ENCODE assay signal across 21 cellular contexts in genomic region chr12:52913424-52913821, GRCh38. TPM values are rescaled to one million over a fixed set of nuclear protein-coding genes. Genes with fewer than 3 reads are reported as not detected.
DNase-seq lines count a peak whose midpoint lies in the region; ATAC-seq, FAIRE-seq and TF ChIP-seq lines count a peak whose summit lies in the region.
"Had no signal": no experiment of that assay in that cellular context is flagged by ENCODE, and none has a peak within 500 bp of the region (broad histone marks: within the 10 kb centered on the region; RNA-seq: fewer than 3 reads in every experiment).

No MANE protein-coding gene starts in this region.

- H2AFZ ChIP-seq in MM.1S (ENCODE audit: low read length), result no peak overlapping the region

- TF ChIP-seq CTCF in MM.1S (IDR thresholded peaks at IDR 0.05; ENCODE audit: low read length) (no peak), endodermal cell (conservative IDR thresholded peaks at IDR 0.05) (no peak)

- H3K27me3 ChIP-seq in MM.1S (replicated peaks; ENCODE audit: insufficient read depth, low read length), result peaks cover 31% of the 10 kb centered on the region
- no peaks in the 10 kb centered on the region for H3K27me3 ChIP-seq in endodermal cell (ENCODE audit: control insufficient read depth, insufficient read depth, low read length, poor library complexity, severe bottlenecking)
- no peaks in the 10 kb centered on the region for H3K27me3 ChIP-seq in small intestine (ENCODE audit: control insufficient read depth in 2 of 2, insufficient read depth in 2 of 2, low read length in 2 of 2)
- H3K27me3 ChIP-seq: ovary had no signal

- 97 to 100% methylated on average over 5 to 9 of the region's 9 CpGs for WGBS in endodermal cell (ENCODE audit: insufficient coverage in 1 of 2, insufficient read length in 1 of 2), 2 experiments
- 17 to 66% (median 20%) methylated on average over 9 of the region's 9 CpGs for WGBS in small intestine, 3 donors

- no peaks in the 10 kb centered on the region for H3K79me2 ChIP-seq in MM.1S (ENCODE audit: low read length)

- DNase-seq in MM.1S (no peak), NCI-H345 treated with DMSO at 0.1 percent for 48 hours (lab: John Stamatoyannopoulos, UW; ENCODE audit: unreplicated experiment) (peak; percentile 81), endodermal cell (peak; percentile 34), small intestine (no peak), HTR-8/SVneo (ENCODE audit: insufficient read length, low spot score) (no peak), left ventricle myocardium superior (no peak)
- no peak for DNase-seq in activated CD8-positive, alpha-beta memory T cell treated with anti-CD3 and anti-CD28 coated beads for 24 hours
- DNase-seq: activated CD4-positive, CD25-positive, alpha-beta regulatory T cell treated with anti-CD3 and anti-CD28 coated beads, Interleukin-2, amount 50 U/mL, for 72 hours; activated naive CD4-positive, alpha-beta T cell treated with Interleukin-2 at 50 U/mL for 16 hours; activated T-cell treated with anti-CD3 and anti-CD28 coated beads, Interleukin-2, amount 50 U/mL, for 48 hours; H7; naive thymus-derived CD8-positive, alpha-beta T cell; NCI-H524; ovary had no signal

- intact Hi-C loops in left ventricle myocardium superior (cut with micrococcal nuclease), result no loop called here

- H3K9me3 ChIP-seq in MM.1S (replicated peaks; ENCODE audit: insufficient read depth, low read length), result no peaks in the 10 kb centered on the region
- no peaks in the 10 kb centered on the region for H3K9me3 ChIP-seq in endodermal cell (ENCODE audit: control insufficient read depth, low read length)
- no peaks in the 10 kb centered on the region for H3K9me3 ChIP-seq in small intestine (ENCODE audit: control insufficient read depth, low read depth)
- H3K9me3 ChIP-seq: ovary had no signal

- H3K4me1 ChIP-seq in MM.1S (ENCODE audit: low read length), result peaks cover 9% of the 10 kb centered on the region
- no peaks in the 10 kb centered on the region for H3K4me1 ChIP-seq in endodermal cell (ENCODE audit: control insufficient read depth, insufficient read depth, low read length)
- peaks cover 4 to 6% of the 10 kb centered on the region in 2 donors for H3K4me1 ChIP-seq in small intestine (ENCODE audit: control insufficient read depth in 2 of 2, insufficient read depth in 1 of 2, low read depth in 1 of 2, low read length in 1 of 2)

- FAIRE-seq in small intestine (lab: Jason Lieb, UNC), result no peak
- FAIRE-seq in HTR-8/SVneo (lab: Jason Lieb, UNC), result no peak
- FAIRE-seq: bronchial epithelial cell, G401.6, urothelium cell line had no signal

- H3K27me3 Mint-ChIP-seq in endodermal cell (ENCODE audit: insufficient read depth), result peaks cover 2% of the 10 kb centered on the region

- H3K4me3 Mint-ChIP-seq in endodermal cell, result no peak overlapping the region
- H3K4me3 Mint-ChIP-seq: memory B cell; naive thymus-derived CD8-positive, alpha-beta T cell had no signal

- H4K20me1 ChIP-seq in MM.1S (ENCODE audit: insufficient read depth, low read length), result no peaks in the 10 kb centered on the region

- H3K36me3 ChIP-seq in MM.1S (replicated peaks; ENCODE audit: insufficient read depth, low read length) (no peaks in the 10 kb centered on the region), endodermal cell (ENCODE audit: control insufficient read depth, insufficient read depth, low read length) (no peaks in the 10 kb centered on the region), small intestine (ENCODE audit: control insufficient read depth in 2 of 2, insufficient read depth in 2 of 2, low read length in 2 of 2) (no peaks in the 10 kb centered on the region)
- H3K36me3 ChIP-seq: ovary had no signal

- no peak for ATAC-seq in left ventricle myocardium superior
- ATAC-seq: naive thymus-derived CD8-positive, alpha-beta T cell; Right ventricle myocardium inferior; sciatic nerve had no signal

- peak overlapping the region; percentile 27 for H3K27ac Mint-ChIP-seq in endodermal cell
- H3K27ac Mint-ChIP-seq: memory B cell had no signal

- H3K9ac ChIP-seq in MM.1S (ENCODE audit: low read length), result no peak overlapping the region
- no peak overlapping the region for H3K9ac ChIP-seq in endodermal cell (ENCODE audit: extremely low read depth, low read length, poor library complexity, severe bottlenecking)

- H3K4me1 Mint-ChIP-seq in endodermal cell, result peaks cover 37% of the 10 kb centered on the region
- H3K4me1 Mint-ChIP-seq: memory B cell had no signal

- H3K4me3 ChIP-seq in MM.1S (ENCODE audit: low read length) (no peak overlapping the region), endodermal cell (ENCODE audit: low read length) (no peak overlapping the region), small intestine (ENCODE audit: low read depth in 1 of 2, low read length in 2 of 2) (no peak overlapping the region)
- H3K4me3 ChIP-seq: coronary artery, ovary had no signal

- H3K9me3 Mint-ChIP-seq in endodermal cell, result no peaks in the 10 kb centered on the region
- H3K9me3 Mint-ChIP-seq: naive thymus-derived CD8-positive, alpha-beta T cell had no signal

- H3F3A ChIP-seq in MM.1S (ENCODE audit: insufficient read depth, low read length), result no peaks in the 10 kb centered on the region

- no peaks in the 10 kb centered on the region for H3K36me3 Mint-ChIP-seq in endodermal cell (ENCODE audit: low read depth)
- H3K36me3 Mint-ChIP-seq: memory B cell; naive thymus-derived CD8-positive, alpha-beta T cell had no signal

- H3K9me2 ChIP-seq in MM.1S (replicated peaks; ENCODE audit: insufficient read depth, low read length), result no peaks in the 10 kb centered on the region

- H3K27ac ChIP-seq in MM.1S (ENCODE audit: low read length) (peak overlapping the region; percentile 47; the same call in 1 of the 2 replicates), endodermal cell (ENCODE audit: low read depth, low read length) (no peak overlapping the region), small intestine (ENCODE audit: low read depth in 1 of 2, low read length in 1 of 2) (peak overlapping the region; percentile 69 to 96)
- H3K27ac ChIP-seq: coronary artery, ovary had no signal

- 0 out of 2 replicates have a peak overlapping the region, but pooled peaks have one; percentile 15 for H3K4me2 ChIP-seq in MM.1S (ENCODE audit: low read depth, low read length)

RNA-seq across cellular contexts. Expression of gene KRT8, which starts 8.5 kb away (rescaled TPM):
- total RNA-seq in endodermal cell (1,000 to 10,000 TPM; 1,663 to 1,920 TPM), left ventricle myocardium superior (100 TPM)
- 445 TPM for polyA plus RNA-seq in endodermal cell (2013, experiment 1 of 2)
- polyA plus RNA-seq in endodermal cell (2013, experiment 2 of 2), result 561 TPM
- polyA plus RNA-seq in small intestine, result 1,000 to 10,000 TPM; 2,417 to 3,002 (median 2,429) TPM
- polyA plus RNA-seq: naive thymus-derived CD8-positive, alpha-beta T cell had no signal

RNA-seq across cellular contexts. Expression of gene KRT18, which starts 35.5 kb away (rescaled TPM):
- total RNA-seq in endodermal cell (1,000 to 10,000 TPM in 1 of 2 donors, 100 to 1,000 TPM in 1; 858 to 1,019 TPM), left ventricle myocardium superior (9.2 TPM)
- polyA plus RNA-seq in endodermal cell (2013, experiment 1 of 2), result 283 TPM
- 352 TPM for polyA plus RNA-seq in endodermal cell (2013, experiment 2 of 2)
- polyA plus RNA-seq in small intestine, result 100 to 1,000 TPM; 484 to 728 (median 496) TPM

Comparison
In these comparisons a context has a peak if more than half of its experiments do, and no peak if none do; other contexts are left out.
1. DNase-seq: peak in NCI-H345 treated with DMSO at 0.1 percent for 48 hours (single experiment) and endodermal cell (single experiment); none in MM.1S (single experiment), small intestine (single experiment), HTR-8/SVneo (single experiment), activated CD8-positive, alpha-beta memory T cell treated with anti-CD3 and anti-CD28 coated beads for 24 hours (single experiment) and left ventricle myocardium superior (single experiment).
2. RNA of gene KRT8, which starts 8.5 kb away (total RNA-seq): 1,663 to 1,920 TPM in endodermal cell; 100 TPM in left ventricle myocardium superior (single experiment); every median in the first group is over 10 times any median in the second.
3. RNA of gene KRT18, which starts 35.5 kb away (total RNA-seq): 858 to 1,019 TPM in endodermal cell; 9.2 TPM in left ventricle myocardium superior (single experiment); every median in the first group is over 10 times any median in the second.